Comparison of ENCODE assay signal across 10 cellular contexts in the genomic region with DNA sequence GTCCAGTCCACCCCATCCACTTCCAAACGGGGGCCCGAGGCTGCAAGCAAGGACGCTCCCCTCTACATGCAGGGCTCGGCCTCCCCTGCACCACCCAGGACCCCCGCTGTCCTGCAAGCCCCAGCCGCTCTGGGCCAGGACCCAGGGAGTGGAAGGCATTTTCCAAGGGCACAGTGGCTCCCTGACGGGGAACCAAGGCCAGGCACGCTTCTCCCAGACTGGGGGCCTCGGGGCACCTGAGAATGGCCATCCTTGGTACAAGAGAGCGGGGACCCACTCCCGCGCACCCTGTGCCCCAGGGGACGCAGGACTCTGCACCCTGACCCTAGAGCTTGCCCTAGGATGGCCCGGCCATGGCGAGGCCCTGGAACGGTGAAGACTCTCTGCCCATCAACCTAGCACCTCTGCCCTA. TPM values are rescaled to one million over a fixed set of nuclear protein-coding genes. Genes with fewer than 3 reads are reported as not detected.
DNase-seq lines count a peak whose midpoint lies in the region; ATAC-seq and TF ChIP-seq lines count a peak whose summit lies in the region.
"Had no signal": no experiment of that assay in that cellular context is flagged by ENCODE, and none has a peak within 500 bp of the region (broad histone marks: within the 10 kb centered on the region; RNA-seq: fewer than 3 reads in every experiment).

No MANE protein-coding gene starts in this region.

- H3K9me3 ChIP-seq in heart right ventricle (peaks cover 0 to 7% (median 0%) of the 10 kb centered on the region in 11 donors), upper lobe of right lung (no peaks in the 10 kb centered on the region)

- DNase-seq in heart right ventricle (no peak), Right ventricle myocardium inferior (ENCODE audit: missing footprints) (no peak), coronary artery (ENCODE audit: low spot score) (no peak), upper lobe of right lung (no peak), NCI-H1436 (lab: John Stamatoyannopoulos, UW) (no peak)
- DNase-seq in stimulated activated CD4-positive, alpha-beta T cell treated with anti-CD3 and anti-CD28 coated beads, Interleukin-2, amount 100 ng/mL, for 24 hours: no peak
- DNase-seq: DMS 273 treated with DMSO at 0.1 percent for 48 hours, PC-9 had no signal

- intact Hi-C loops in heart right ventricle (cut with DNase I): loop anchor here in 2 of 10 donors (10.0 kb wide), 2 partner anchors 469 to 799 kb away; no protein-coding TSS in a partner anchor
- intact Hi-C loops in Right ventricle myocardium inferior (cut with DNase I): no loop called here
- intact Hi-C loops in upper lobe of right lung (cut with DNase I): no loop called here

- H3K27me3 Mint-ChIP-seq in nephron (ENCODE audit: low read depth): peaks cover 5% of the 10 kb centered on the region

- peak overlapping the region in 7 of 10 donors; percentile 87 to 98 (median 97) for H3K27ac ChIP-seq in heart right ventricle
- peak overlapping the region in 1 of 2 donors; percentile 92 for H3K27ac ChIP-seq in coronary artery
- H3K27ac ChIP-seq in upper lobe of right lung: peak overlapping the region; percentile 91
- H3K27ac ChIP-seq: PC-9 had no signal

- peaks cover 9% of the 10 kb centered on the region for H3K9me3 Mint-ChIP-seq in nephron

- H3K4me1 ChIP-seq in heart right ventricle (peaks cover 0 to 19% (median 8%) of the 10 kb centered on the region in 9 donors), upper lobe of right lung (peaks cover 4% of the 10 kb centered on the region)

- H3K36me3 ChIP-seq in heart right ventricle (peaks cover 0 to under 1% (median 0%) of the 10 kb centered on the region in 9 donors), upper lobe of right lung (no peaks in the 10 kb centered on the region)

- H3K27me3 ChIP-seq in heart right ventricle (peaks cover 0 to 8% (median 0%) of the 10 kb centered on the region in 7 donors), upper lobe of right lung (no peaks in the 10 kb centered on the region)

- peaks cover 12% of the 10 kb centered on the region for H3K4me1 Mint-ChIP-seq in nephron

- H3K27ac Mint-ChIP-seq in nephron: no peak overlapping the region

- peak overlapping the region; percentile 48 to 74 (median 66) for H3K4me3 Mint-ChIP-seq in nephron

- 95 to 98% methylated on average over 16 of the region's 16 CpGs for WGBS in heart right ventricle, 2 donors

- H3K4me3 ChIP-seq in heart right ventricle (peak overlapping the region in 8 of 10 donors; percentile 62 to 77 (median 69)), coronary artery (peak overlapping the region; percentile 78), upper lobe of right lung (peak overlapping the region; percentile 65)
- H3K4me3 ChIP-seq: PC-9 had no signal

- TF ChIP-seq CTCF in heart right ventricle (IDR thresholded peaks at IDR 0.05) (no peak), coronary artery (IDR thresholded peaks at IDR 0.05) (no peak), nephron (IDR thresholded peaks at IDR 0.05; ENCODE audit: unreplicated experiment in 3 of 3) (no peak), upper lobe of right lung (IDR thresholded peaks at IDR 0.05) (no peak)

- no peaks in the 10 kb centered on the region for H3K36me3 Mint-ChIP-seq in nephron (ENCODE audit: low read depth)

- ATAC-seq in heart right ventricle: peak in 1 of 8 donors; percentile 49
- no peak for ATAC-seq in Right ventricle myocardium inferior
- ATAC-seq in upper lobe of right lung: no peak
- ATAC-seq in HG02973 (IDR thresholded peaks at IDR 0.05; ENCODE audit: unreplicated experiment): no peak

RNA-seq across cellular contexts. Expression of gene AKR1E2, which starts 0.5 kb away (rescaled TPM):
- total RNA-seq in heart right ventricle (1 to 10 TPM; 2.0 to 6.5 (median 4.8) TPM), Right ventricle myocardium inferior (5.4 TPM), upper lobe of right lung (10.0 TPM)
- polyA plus RNA-seq in heart right ventricle: 1 to 10 TPM; 1.2 to 3.0 TPM
